In the genomic region with DNA sequence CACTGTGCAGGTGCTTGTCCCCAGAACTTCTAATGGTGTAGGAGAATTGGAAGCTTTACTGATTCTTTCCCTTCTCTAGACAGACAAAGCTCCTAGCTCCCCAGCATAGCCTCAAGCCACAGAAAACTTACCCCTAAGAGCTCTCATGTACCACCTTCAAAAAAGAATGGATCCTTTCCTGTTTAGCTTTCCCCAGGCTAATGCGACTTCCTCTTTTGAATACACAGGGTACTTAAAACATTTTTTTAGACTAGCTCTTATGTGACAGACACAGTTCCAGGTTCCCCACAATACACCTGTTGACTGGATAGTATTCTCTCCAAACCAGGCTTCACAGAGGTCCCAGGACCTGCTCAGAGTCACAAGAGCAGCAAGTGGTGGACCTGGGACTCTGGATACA, we compare ENCODE assay signal across 22 cellular contexts. TPM values are rescaled to one million over a fixed set of nuclear protein-coding genes. Genes with fewer than 3 reads are reported as not detected.
DNase-seq lines count a peak whose midpoint lies in the region; ATAC-seq, FAIRE-seq and TF ChIP-seq lines count a peak whose summit lies in the region.
"Had no signal": no experiment of that assay in that cellular context is flagged by ENCODE, and none has a peak within 500 bp of the region (broad histone marks: within the 10 kb centered on the region; RNA-seq: fewer than 3 reads in every experiment).

No MANE protein-coding gene starts in this region.

- no peak for TF ChIP-seq RAD21 in K562 (CRISPR knock-in tag; conservative IDR thresholded peaks at IDR 0.05 in 1 of 2, IDR thresholded peaks at IDR 0.05 in 1 of 2)

- DNase-seq in GM12891 (ENCODE audit: insufficient read length, low spot score) (no peak), KBM-7 (peak; percentile 25), SKM-1 (lab: John Stamatoyannopoulos, UW; ENCODE audit: unreplicated experiment) (peak; percentile 12), K562 (ENCODE audit: extremely low read depth in 1 of 4, low spot score in 3 of 4) (no peak), D721Med (ENCODE audit: insufficient read length, low spot score) (no peak), hepatic stellate cell (ENCODE audit: low spot score) (no peak)
- DNase-seq: BE2C; CD4-positive, alpha-beta memory T cell; DMS153; DMS79 treated with DMSO at 0.1 percent for 48 hours; EL; HCEC 1CT; HFFc6 had no signal

- no peak overlapping the region for H3K9ac ChIP-seq in K562 (ENCODE audit: insufficient read depth in 1 of 2, low read depth in 2 of 2, low read length in 2 of 2)

- no peaks in the 10 kb centered on the region for H4K20me1 ChIP-seq in K562 (replicated peaks; ENCODE audit: control insufficient read depth, insufficient read depth, low read length)

- WGBS in K562 (ENCODE audit: insufficient coverage, low coverage, missing lambda C conversion rate) = 0% methylated on average over 1 of the region's 1 CpG

- in situ Hi-C loops in KBM-7 (cut with MboI; ENCODE audit: low pct_unique_long_range_greater_than_20kb, low sequenced_read_pairs) (no loop called here), K562 (cut with MboI) (no loop called here)

- no peak overlapping the region for H3K4me3 ChIP-seq in K562
- H3K4me3 ChIP-seq: A549 had no signal

- no peak for FAIRE-seq in GM12891 (lab: Jason Lieb, UNC)
- FAIRE-seq in K562 (lab: Jason Lieb, UNC) = no peak
- FAIRE-seq in D721Med (lab: Jason Lieb, UNC) = no peak
- FAIRE-seq: A549, G401.6, GM12892, GM19239, HepG2 had no signal

- no peaks in the 10 kb centered on the region for H3K9me1 ChIP-seq in K562 (ENCODE audit: control insufficient read depth, insufficient read depth, low read length)

- TF ChIP-seq POLR2A in GM12891 (IDR thresholded peaks at IDR 0.05; ENCODE audit: low read depth, low read length) (no peak), K562 (conservative IDR thresholded peaks at IDR 0.05) (no peak)

- no TSS peak for BruUV-seq in K562 (replicated peaks; lab: Mats Ljungman, UMichigan)

- TF ChIP-seq CTCF in K562 (IDR thresholded peaks at IDR 0.05 in 2 of 3, conservative IDR thresholded peaks at IDR 0.05 in 1 of 3; ENCODE audit: insufficient read depth in 2 of 3, low read depth in 1 of 3, low read length in 3 of 3) (no peak), D721Med (IDR thresholded peaks at IDR 0.05; ENCODE audit: insufficient read depth, missing control alignments) (no peak)

- H2AFZ ChIP-seq in K562 (ENCODE audit: low read depth, low read length) = no peak overlapping the region

- CTCF ChIA-PET in K562 (lab: Yijun Ruan, JAX; ENCODE audit: low intra/inter-chr PET ratio) = no interaction called here

- intact Hi-C loops in K562 (cut with micrococcal nuclease) = no loop called here

- ATAC-seq in K562 (no peak), HG02763 (IDR thresholded peaks at IDR 0.05; ENCODE audit: unreplicated experiment) (no peak)
- ATAC-seq: A549, HepG2 had no signal

- H3K4me2 ChIP-seq in K562 (ENCODE audit: insufficient read depth, low read length) = no peak overlapping the region
- H3K4me2 ChIP-seq: A549 had no signal

- H3K79me2 ChIP-seq in K562 (ENCODE audit: control insufficient read depth, insufficient read depth, low read length) = no peaks in the 10 kb centered on the region

- no peaks in the 10 kb centered on the region for H3K36me3 ChIP-seq in K562 (ENCODE audit: control insufficient read depth, insufficient read depth, low read length)
- H3K36me3 ChIP-seq: BE2C had no signal

- POLR2A ChIA-PET in K562 (lab: Yijun Ruan, JAX) = interaction anchor here (1.0 kb wide), 1 partner anchor 73 kb away, joined by 3 read pairs; no protein-coding TSS in a partner anchor

- no peaks in the 10 kb centered on the region for H3K9me3 ChIP-seq in K562 (replicated peaks; ENCODE audit: control insufficient read depth, insufficient read depth, low read depth, low read length)
- H3K9me3 ChIP-seq: BE2C had no signal

- peaks cover 6 to 17% of the 10 kb centered on the region in 2 experiments; a peak in 3 of 5 replicates for H3K27me3 ChIP-seq in K562 (ENCODE audit: control insufficient read depth in 2 of 2, insufficient read depth in 2 of 2, low read length in 2 of 2)
- H3K27me3 ChIP-seq: BE2C had no signal

- no peaks in the 10 kb centered on the region for H3K4me1 ChIP-seq in K562 (replicated peaks in 1 of 2; ENCODE audit: control insufficient read depth in 2 of 2, insufficient read depth in 2 of 2, low read length in 2 of 2)
- H3K4me1 ChIP-seq: A549, BE2C had no signal

- no peak for TF ChIP-seq EP300 in K562 (IDR thresholded peaks at IDR 0.05; ENCODE audit: low read length)

- H3K27ac ChIP-seq in K562 (ENCODE audit: extremely low read depth, low read depth, low read length) = no peak overlapping the region
- H3K27ac ChIP-seq: A549, C4-2B had no signal

TF ChIP-seq in GM12891, 5 proteins besides CTCF, POLR2A, EP300 and RAD21:
- TF ChIP-seq SPI1 (IDR thresholded peaks at IDR 0.05; ENCODE audit: low read depth, low read length) = 0 out of 2 replicates have a peak, but pooled peaks have one; percentile 1
- no peak for TF ChIP-seq POU2F2 (IDR thresholded peaks at IDR 0.05; ENCODE audit: low read depth, low read length)

TF ChIP-seq in K562, 482 proteins besides CTCF, POLR2A, EP300 and RAD21:
- TF ChIP-seq ZNF766 (CRISPR knock-in tag; conservative IDR thresholded peaks at IDR 0.05) = no peak
- TF ChIP-seq SPI1 (IDR thresholded peaks at IDR 0.05; ENCODE audit: borderline replicate concordance, low read depth, low read length) = peak; percentile 81; the same call in 1 of the 2 replicates
TF ChIP-seq in K562: peak in this region for 1.

RNA-seq across cellular contexts. Expression of gene CTAGE1, which starts 8.3 kb away (rescaled TPM):
- not detected for polyA plus RNA-seq in GM12891 (2012; ENCODE audit: low read depth, missing spikeins)
- total RNA-seq in K562 (2011; cell fraction: chromatin; rRNA removed; ENCODE audit: low replicate concordance) = not detected in 2 replicates
- not detected in 2 replicates for total RNA-seq in K562 (2011; cell fraction: nucleolus; rRNA removed)
- total RNA-seq in K562 (2011; cell fraction: nucleoplasm; rRNA removed) = not detected in 2 replicates
- total RNA-seq in K562 (2014; rRNA removed) = not detected in 2 replicates
- not detected in 2 replicates for total RNA-seq in K562 (2014; rRNA removed; fragmentation: Illumina TruSeq; extraction: Trizol)
- not detected in 2 replicates for total RNA-seq in K562 (2015; rRNA removed; fragmentation: Illumina TruSeq; extraction: Trizol)
- total RNA-seq in K562 (2021) = not detected in 2 replicates
- not detected in 2 replicates for polyA plus RNA-seq in K562 (2011; rRNA removed)
- not detected in 2 replicates for polyA plus RNA-seq in K562 (2011; cell fraction: cytosol; rRNA removed)
- not detected in 2 replicates for polyA plus RNA-seq in K562 (2011; cell fraction: nucleus; rRNA removed)
- polyA plus RNA-seq in K562 (2012) = not detected in 2 replicates
- not detected in 2 replicates for polyA plus RNA-seq in K562 (2014; fragmentation: Illumina TruSeq; extraction: Trizol)
- polyA plus RNA-seq in K562 (2014; fragmentation: Nextera tagmentation; extraction: Ambion mirVana) = not detected
- polyA plus RNA-seq in K562 (2014; rRNA removed) = not detected in 2 replicates
- polyA minus RNA-seq in K562 (2011; rRNA and poly(A)+ RNA removed) = not detected in 2 replicates
- not detected in 2 replicates for polyA minus RNA-seq in K562 (2011; cell fraction: cytosol; rRNA and poly(A)+ RNA removed)
- not detected in 2 replicates for polyA minus RNA-seq in K562 (2011; cell fraction: nucleus; rRNA and poly(A)+ RNA removed)
- total RNA-seq: CD4-positive, alpha-beta memory T cell; H4 had no signal
- polyA plus RNA-seq: AG04450; CD4-positive, alpha-beta memory T cell; HepG2 had no signal

Comparison
In these comparisons a context has a peak if more than half of its experiments do, and no peak if none do; other contexts are left out.
1. DNase-seq: peak in KBM-7 (single experiment) and SKM-1 (single experiment); none in GM12891 (single experiment), K562 (0 of 4), D721Med (single experiment) and hepatic stellate cell (single experiment).